ENCODE assay signal across 8 cellular contexts in the genomic region with DNA sequence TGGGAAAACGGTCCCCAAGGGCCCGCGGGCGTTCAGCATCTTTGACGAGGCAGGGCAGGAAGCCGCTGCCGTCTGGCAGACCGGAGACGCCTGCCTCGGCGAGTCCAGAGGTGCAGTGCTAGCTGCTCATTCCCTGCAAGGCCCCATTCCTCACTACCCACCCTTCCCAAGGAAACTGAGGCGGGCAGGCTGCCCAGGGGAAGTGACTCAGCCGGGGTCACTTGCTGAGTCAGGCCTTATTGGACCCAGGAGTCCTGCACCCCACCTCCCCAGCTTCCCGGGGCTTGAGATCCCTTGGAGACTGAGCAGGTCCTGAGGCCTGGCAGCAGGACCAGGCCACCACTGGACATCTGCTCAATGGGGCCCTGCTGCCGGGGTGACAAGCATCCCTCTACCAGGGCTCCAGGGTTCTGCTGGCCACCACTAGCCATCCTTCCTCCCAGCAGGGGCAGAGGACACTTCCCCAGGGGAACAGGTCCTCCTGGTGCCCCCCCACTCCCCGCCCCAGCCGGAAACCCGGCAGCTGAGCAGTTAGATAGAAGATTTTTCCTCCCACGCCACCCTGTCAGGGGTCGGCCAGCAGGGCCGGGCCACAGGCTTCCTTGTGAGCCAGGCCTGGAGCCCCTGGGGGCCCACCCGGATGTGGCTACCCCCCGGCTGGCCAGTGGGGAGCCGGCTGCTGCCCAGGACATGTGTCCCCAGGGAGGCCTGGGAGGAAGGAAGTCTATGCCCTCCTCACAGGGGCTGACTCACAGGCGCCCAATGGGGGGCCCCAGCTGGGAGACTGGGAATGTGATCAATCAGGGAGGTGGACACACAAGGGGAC. TPM values are rescaled to one million over a fixed set of nuclear protein-coding genes. Genes with fewer than 3 reads are reported as not detected.
DNase-seq lines count a peak whose midpoint lies in the region; ATAC-seq and TF ChIP-seq lines count a peak whose summit lies in the region.

No MANE protein-coding gene starts in this region.

- no peak for TF ChIP-seq CTCF in GM10248 (IDR thresholded peaks at IDR 0.05; ENCODE audit: control extremely low read depth, extremely low read depth, low read depth, missing control alignments)

- H3K9ac ChIP-seq in subcutaneous abdominal adipose tissue (ENCODE audit: low read length in 5 of 5): peak overlapping the region; percentile 36 to 94 (median 68)

- no peaks in the 10 kb centered on the region for H3K27me3 Mint-ChIP-seq in CD4-positive, alpha-beta memory T cell
- no peaks in the 10 kb centered on the region for H3K27me3 Mint-ChIP-seq in activated naive CD8-positive, alpha-beta T cell treated with anti-CD3 and anti-CD28 coated beads, Interleukin-2, amount 50 U/mL, for 24 hours

- intact Hi-C loops in CD4-positive, alpha-beta memory T cell (cut with micrococcal nuclease): no loop called here

- POLR2A ChIA-PET in CD4-positive, alpha-beta memory T cell (lab: Charles Lee; ENCODE audit: partially characterized antibody): interaction anchor here (15.0 to 22.3 kb wide), 2 partner anchors 16 to 37 kb away, joined by 258 to 683 read pairs; no protein-coding TSS in a partner anchor
- POLR2A ChIA-PET in GM10248 (lab: Yijun Ruan, JAX): no interaction called here

- H3K27ac ChIP-seq in CD4-positive, alpha-beta memory T cell (ENCODE audit: low read depth, low read length): peak overlapping the region; percentile 97
- H3K27ac ChIP-seq in subcutaneous abdominal adipose tissue (ENCODE audit: low read depth, low read length): peak overlapping the region; percentile 92

- ATAC-seq in activated naive CD8-positive, alpha-beta T cell treated with anti-CD3 and anti-CD28 coated beads, Interleukin-2, amount 50 U/mL, for 24 hours: no peak

- H3K4me3 Mint-ChIP-seq in CD4-positive, alpha-beta memory T cell: peak overlapping the region; percentile 77 to 96 (median 91)
- peak overlapping the region; percentile 89 for H3K4me3 Mint-ChIP-seq in activated naive CD8-positive, alpha-beta T cell treated with anti-CD3 and anti-CD28 coated beads, Interleukin-2, amount 50 U/mL, for 24 hours

- no peaks in the 10 kb centered on the region for H3K9me3 ChIP-seq in CD4-positive, alpha-beta memory T cell (ENCODE audit: control insufficient read depth in 1 of 2, low read length in 2 of 2)
- no peaks in the 10 kb centered on the region for H3K9me3 ChIP-seq in subcutaneous abdominal adipose tissue (ENCODE audit: control insufficient read depth in 5 of 5, low read length in 5 of 5)

- no peaks in the 10 kb centered on the region for H3K36me3 ChIP-seq in CD4-positive, alpha-beta memory T cell (ENCODE audit: insufficient read depth, low read length)
- H3K36me3 ChIP-seq in subcutaneous abdominal adipose tissue (ENCODE audit: control insufficient read depth in 5 of 5, insufficient read depth in 5 of 5, low read length in 5 of 5): peaks cover 0 to under 1% (median 0%) of the 10 kb centered on the region in 5 donors

- H3K4me3 ChIP-seq in CD4-positive, alpha-beta memory T cell (ENCODE audit: low read length in 2 of 2): peak overlapping the region; percentile 32 to 90
- peak overlapping the region in 4 of 5 donors; percentile 31 to 96 (median 66) for H3K4me3 ChIP-seq in subcutaneous abdominal adipose tissue (ENCODE audit: low read depth in 1 of 5, low read length in 5 of 5)

- H3K36me3 Mint-ChIP-seq in CD4-positive, alpha-beta memory T cell: peaks cover 0 to 25% of the 10 kb centered on the region in 2 donors
- peaks cover 31% of the 10 kb centered on the region for H3K36me3 Mint-ChIP-seq in activated naive CD8-positive, alpha-beta T cell treated with anti-CD3 and anti-CD28 coated beads, Interleukin-2, amount 50 U/mL, for 24 hours (ENCODE audit: low read depth)

- peaks cover 0 to 1% (median 0%) of the 10 kb centered on the region in 8 donors for H3K9me3 Mint-ChIP-seq in CD4-positive, alpha-beta memory T cell
- no peaks in the 10 kb centered on the region for H3K9me3 Mint-ChIP-seq in activated naive CD8-positive, alpha-beta T cell treated with anti-CD3 and anti-CD28 coated beads, Interleukin-2, amount 50 U/mL, for 24 hours

- H3K4me1 ChIP-seq in CD4-positive, alpha-beta memory T cell (ENCODE audit: insufficient read depth, low read length): peaks cover 82% of the 10 kb centered on the region
- peaks cover 24 to 94% (median 89%) of the 10 kb centered on the region in 5 donors for H3K4me1 ChIP-seq in subcutaneous abdominal adipose tissue (ENCODE audit: control insufficient read depth in 5 of 5, insufficient read depth in 5 of 5, low read length in 5 of 5)

- H3K4me1 Mint-ChIP-seq in CD4-positive, alpha-beta memory T cell: peaks cover 41 to 95% (median 70%) of the 10 kb centered on the region in 4 donors
- H3K4me1 Mint-ChIP-seq in activated naive CD8-positive, alpha-beta T cell treated with anti-CD3 and anti-CD28 coated beads, Interleukin-2, amount 50 U/mL, for 24 hours: peaks cover 77% of the 10 kb centered on the region

- CTCF ChIA-PET in CD4-positive, alpha-beta memory T cell (lab: Charles Lee; ENCODE audit: partially characterized antibody): interaction anchor here (1.1 to 23.0 kb wide), 4 partner anchors 13 to 42 kb away, joined by 3 to 1282 read pairs (median 25); no protein-coding TSS in a partner anchor
- CTCF ChIA-PET in GM10248 (lab: Yijun Ruan, JAX): interaction anchor here (1.7 to 25.8 kb wide), 3 partner anchors 10 to 33 kb away, joined by 4 to 1216 read pairs (median 37); no protein-coding TSS in a partner anchor

- peak in 1 of 5 donors; percentile 74 for DNase-seq in CD4-positive, alpha-beta memory T cell
- peak; percentile 91 for DNase-seq in M059J (ENCODE audit: low read depth)
- DNase-seq in activated naive CD8-positive, alpha-beta T cell treated with anti-CD3 and anti-CD28 coated beads, Interleukin-2, amount 50 U/mL, for 24 hours: peak; percentile 59
- DNase-seq in islet precursor cell: peak; percentile 76
- no peak for DNase-seq in COLO668 (lab: John Stamatoyannopoulos, UW; ENCODE audit: unreplicated experiment)
- no peak for DNase-seq in NK-92 treated with Interleukin-12 subunit alpha and Interleukin-12 subunit beta, amount 100 ng/mL, for 24 hours (lab: John Stamatoyannopoulos, UW)
- no peak for DNase-seq in GM10248 (ENCODE audit: extremely low spot score)

- H3K27me3 ChIP-seq in CD4-positive, alpha-beta memory T cell (ENCODE audit: insufficient read depth, low read length): no peaks in the 10 kb centered on the region
- no peaks in the 10 kb centered on the region for H3K27me3 ChIP-seq in subcutaneous abdominal adipose tissue (ENCODE audit: control insufficient read depth in 5 of 5, insufficient read depth in 4 of 5, low read length in 5 of 5)

- H3K27ac Mint-ChIP-seq in CD4-positive, alpha-beta memory T cell: peak overlapping the region; percentile 84 to 93 (median 89)
- peak overlapping the region; percentile 90 for H3K27ac Mint-ChIP-seq in activated naive CD8-positive, alpha-beta T cell treated with anti-CD3 and anti-CD28 coated beads, Interleukin-2, amount 50 U/mL, for 24 hours

RNA-seq across cellular contexts. Expression of gene SH2B3, which starts 3.9 kb away (rescaled TPM):
- total RNA-seq in CD4-positive, alpha-beta memory T cell: 10 to 100 TPM; 25.3 to 28.2 TPM
- polyA plus RNA-seq in CD4-positive, alpha-beta memory T cell: 10 to 100 TPM in 1 of 2 donors, 1 to 10 TPM in 1; 4.2 to 14.2 TPM
- 31.5 and 48.6 TPM in 2 replicates for total RNA-seq in M059J (2014; rRNA removed; shearing (Covaris generic))

RNA-seq across cellular contexts. Expression of gene PHETA1, which starts 40.7 kb away (rescaled TPM):
- 1 to 10 TPM; 4.7 to 6.4 TPM for total RNA-seq in CD4-positive, alpha-beta memory T cell
- 1 to 10 TPM in 1 of 2 donors, under 1 TPM in 1; 0.24 to 1.4 TPM for polyA plus RNA-seq in CD4-positive, alpha-beta memory T cell
- total RNA-seq in M059J (2014; rRNA removed; shearing (Covaris generic)): 2.3 and 3.9 TPM in 2 replicates

Comparison
In these comparisons a context has a peak if more than half of its experiments do, and no peak if none do; other contexts are left out.
1. DNase-seq: peak in M059J (single experiment), activated naive CD8-positive, alpha-beta T cell treated with anti-CD3 and anti-CD28 coated beads, Interleukin-2, amount 50 U/mL, for 24 hours (single experiment) and islet precursor cell (single experiment); none in COLO668 (single experiment), NK-92 treated with Interleukin-12 subunit alpha and Interleukin-12 subunit beta, amount 100 ng/mL, for 24 hours (single experiment) and GM10248 (single experiment).